ENCODE assay signal across 1 cellular context in the genomic region with DNA sequence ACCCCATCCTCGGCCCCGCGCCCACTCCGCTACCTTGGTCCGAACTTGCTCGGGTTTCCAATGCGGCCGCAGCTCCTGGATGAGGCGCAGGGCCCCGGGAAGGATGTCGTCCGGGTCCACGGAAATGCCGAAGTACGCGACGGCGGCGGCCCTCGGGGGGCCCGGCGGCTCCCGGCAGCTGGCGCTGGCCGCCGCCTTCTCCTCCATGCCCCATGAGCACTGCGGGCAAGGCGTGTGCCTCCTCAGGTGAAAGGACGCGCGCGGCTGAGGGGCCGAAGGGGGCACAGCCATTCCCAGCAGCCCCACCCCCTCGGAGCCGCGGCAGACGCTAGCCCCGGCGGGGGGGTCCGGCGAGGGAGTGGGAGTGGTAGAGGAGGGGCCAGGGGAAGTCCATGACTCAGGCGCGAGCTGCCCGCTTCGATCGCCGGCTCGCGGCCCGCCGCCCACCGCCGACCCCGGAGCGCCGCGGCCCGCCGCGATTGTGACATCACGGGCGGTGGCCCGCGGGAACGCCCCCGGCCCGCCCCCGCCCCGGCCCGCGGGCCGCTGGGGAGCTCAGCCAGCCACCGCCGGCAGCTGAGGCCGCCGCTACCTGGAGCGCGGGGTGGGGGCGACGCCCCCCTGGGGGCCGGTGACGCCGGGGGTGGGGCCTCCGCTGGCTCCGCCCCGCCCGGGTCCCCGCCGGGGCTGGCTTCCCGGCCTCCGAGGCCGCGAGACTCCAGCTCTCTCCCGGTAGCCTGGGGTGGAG.
TF ChIP-seq lines count a peak whose summit lies in the region.

A gene with protein sequence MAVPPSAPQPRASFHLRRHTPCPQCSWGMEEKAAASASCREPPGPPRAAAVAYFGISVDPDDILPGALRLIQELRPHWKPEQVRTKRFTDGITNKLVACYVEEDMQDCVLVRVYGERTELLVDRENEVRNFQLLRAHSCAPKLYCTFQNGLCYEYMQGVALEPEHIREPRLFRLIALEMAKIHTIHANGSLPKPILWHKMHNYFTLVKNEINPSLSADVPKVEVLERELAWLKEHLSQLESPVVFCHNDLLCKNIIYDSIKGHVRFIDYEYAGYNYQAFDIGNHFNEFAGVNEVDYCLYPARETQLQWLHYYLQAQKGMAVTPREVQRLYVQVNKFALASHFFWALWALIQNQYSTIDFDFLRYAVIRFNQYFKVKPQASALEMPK (minus strand): TSS at position 483 of the 748 bp plus-strand sequence. CDS start 192 bp downstream, at position 291.

TF ChIP-seq in HepG2, 621 proteins besides CTCF, POLR2A, EP300 and RAD21 (continued from another document and continues in another):
- TF ChIP-seq, protein P1, sequence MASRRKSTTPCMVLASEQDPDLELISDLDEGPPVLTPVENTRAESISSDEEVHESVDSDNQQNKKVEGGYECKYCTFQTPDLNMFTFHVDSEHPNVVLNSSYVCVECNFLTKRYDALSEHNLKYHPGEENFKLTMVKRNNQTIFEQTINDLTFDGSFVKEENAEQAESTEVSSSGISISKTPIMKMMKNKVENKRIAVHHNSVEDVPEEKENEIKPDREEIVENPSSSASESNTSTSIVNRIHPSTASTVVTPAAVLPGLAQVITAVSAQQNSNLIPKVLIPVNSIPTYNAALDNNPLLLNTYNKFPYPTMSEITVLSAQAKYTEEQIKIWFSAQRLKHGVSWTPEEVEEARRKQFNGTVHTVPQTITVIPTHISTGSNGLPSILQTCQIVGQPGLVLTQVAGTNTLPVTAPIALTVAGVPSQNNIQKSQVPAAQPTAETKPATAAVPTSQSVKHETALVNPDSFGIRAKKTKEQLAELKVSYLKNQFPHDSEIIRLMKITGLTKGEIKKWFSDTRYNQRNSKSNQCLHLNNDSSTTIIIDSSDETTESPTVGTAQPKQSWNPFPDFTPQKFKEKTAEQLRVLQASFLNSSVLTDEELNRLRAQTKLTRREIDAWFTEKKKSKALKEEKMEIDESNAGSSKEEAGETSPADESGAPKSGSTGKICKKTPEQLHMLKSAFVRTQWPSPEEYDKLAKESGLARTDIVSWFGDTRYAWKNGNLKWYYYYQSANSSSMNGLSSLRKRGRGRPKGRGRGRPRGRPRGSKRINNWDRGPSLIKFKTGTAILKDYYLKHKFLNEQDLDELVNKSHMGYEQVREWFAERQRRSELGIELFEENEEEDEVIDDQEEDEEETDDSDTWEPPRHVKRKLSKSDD (CRISPR knock-in tag; IDR thresholded peaks at IDR 0.05; ENCODE audit: low read depth) = 0 out of 2 replicates have a peak, but pooled peaks have one; percentile 48
- TF ChIP-seq ZNF337 (CRISPR knock-in tag; IDR thresholded peaks at IDR 0.05; ENCODE audit: borderline replicate concordance, low read depth) (no peak), ZNF746 (CRISPR knock-in tag; IDR thresholded peaks at IDR 0.05) (0 out of 2 replicates have a peak, but pooled peaks have one; percentile 24), HDAC1 (CRISPR knock-in tag; IDR thresholded peaks at IDR 0.05) (0 out of 2 replicates have a peak, but pooled peaks have one; percentile 33), SIN3B (IDR thresholded peaks at IDR 0.05; ENCODE audit: low read length) (no peak), NFKB2 (CRISPR knock-in tag; IDR thresholded peaks at IDR 0.05; ENCODE audit: borderline replicate concordance) (0 out of 2 replicates have a peak, but pooled peaks have one; percentile 25), HNRNPLL (IDR thresholded peaks at IDR 0.05; ENCODE audit: low read depth, low read length, poor library complexity, severe bottlenecking) (peak; percentile 7), EEA1 (CRISPR knock-in tag; IDR thresholded peaks at IDR 0.05; ENCODE audit: borderline replicate concordance) (0 out of 2 replicates have a peak, but pooled peaks have one; percentile 68), ZNF614 (CRISPR knock-in tag; IDR thresholded peaks at IDR 0.05; ENCODE audit: borderline replicate concordance) (peak; percentile 33; the same call in 1 of the 2 replicates), ZNF777 (CRISPR knock-in tag; IDR thresholded peaks at IDR 0.05) (peak; percentile 91), GABPB1 (CRISPR knock-in tag; IDR thresholded peaks at IDR 0.05) (peak; percentile 56), ZZZ3 (CRISPR knock-in tag; IDR thresholded peaks at IDR 0.05; ENCODE audit: borderline replicate concordance) (0 out of 2 replicates have a peak, but pooled peaks have one; percentile 53), FOSL2 (CRISPR knock-in tag; IDR thresholded peaks at IDR 0.05) (peak; percentile 48), SIN3A (IDR thresholded peaks at IDR 0.05; ENCODE audit: borderline replicate concordance, low read depth, low read length) (peak; percentile 39; the same call in 1 of the 2 replicates), PHF20 (CRISPR knock-in tag; IDR thresholded peaks at IDR 0.05) (peak; percentile 48; the same call in 1 of the 2 replicates), BORCS8-MEF2B (CRISPR knock-in tag; IDR thresholded peaks at IDR 0.05) (0 out of 2 replicates have a peak, but pooled peaks have one; percentile 50), NR2C2 (CRISPR knock-in tag; IDR thresholded peaks at IDR 0.05; ENCODE audit: borderline replicate concordance) (peak; percentile 55; the same call in 1 of the 2 replicates), ZFP41 (CRISPR knock-in tag; IDR thresholded peaks at IDR 0.05; ENCODE audit: borderline replicate concordance) (no peak), POLR2AphosphoS2 (IDR thresholded peaks at IDR 0.05; ENCODE audit: low read depth, low read length) (no peak), ZNF234 (CRISPR knock-in tag; conservative IDR thresholded peaks at IDR 0.05) (0 out of 2 replicates have a peak, but pooled peaks have one; percentile 22), SNAI1 (CRISPR knock-in tag; IDR thresholded peaks at IDR 0.05; ENCODE audit: borderline replicate concordance) (no peak), TBX2 (CRISPR knock-in tag; IDR thresholded peaks at IDR 0.05; ENCODE audit: borderline replicate concordance) (peak; percentile 26; the same call in 1 of the 2 replicates), ZNF616 (CRISPR knock-in tag; IDR thresholded peaks at IDR 0.05; ENCODE audit: low read depth) (no peak), ZSCAN21 (CRISPR knock-in tag; IDR thresholded peaks at IDR 0.05; ENCODE audit: borderline replicate concordance) (0 out of 2 replicates have a peak, but pooled peaks have one; percentile 59), NRL (CRISPR knock-in tag; IDR thresholded peaks at IDR 0.05; ENCODE audit: borderline replicate concordance) (0 out of 2 replicates have a peak, but pooled peaks have one; percentile 43), TAF1 (CRISPR knock-in tag; IDR thresholded peaks at IDR 0.05) (peak; percentile 22; the same call in 1 of the 2 replicates), ZBTB7B (CRISPR knock-in tag; IDR thresholded peaks at IDR 0.05) (peak; percentile 57; the same call in 1 of the 2 replicates), SRSF1 (optimal IDR thresholded peaks at IDR 0.05; ENCODE audit: low read depth, low read length) (no peak)
- TF ChIP-seq, protein P2, sequence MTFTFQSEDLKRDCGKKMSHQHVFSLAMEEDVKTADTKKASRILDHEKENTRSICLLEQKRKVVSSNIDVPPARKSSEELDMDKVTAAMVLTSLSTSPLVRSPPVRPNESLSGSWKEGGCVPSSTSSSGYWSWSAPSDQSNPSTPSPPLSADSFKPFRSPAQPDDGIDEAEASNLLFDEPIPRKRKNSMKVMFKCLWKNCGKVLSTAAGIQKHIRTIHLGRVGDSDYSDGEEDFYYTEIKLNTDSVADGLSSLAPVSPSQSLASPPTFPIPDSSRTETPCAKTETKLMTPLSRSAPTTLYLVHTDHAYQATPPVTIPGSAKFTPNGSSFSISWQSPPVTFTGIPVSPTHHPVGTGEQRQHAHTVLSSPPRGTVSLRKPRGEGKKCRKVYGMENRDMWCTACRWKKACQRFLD (CRISPR knock-in tag; IDR thresholded peaks at IDR 0.05; ENCODE audit: borderline replicate concordance) = no peak
- TF ChIP-seq, protein P3, sequence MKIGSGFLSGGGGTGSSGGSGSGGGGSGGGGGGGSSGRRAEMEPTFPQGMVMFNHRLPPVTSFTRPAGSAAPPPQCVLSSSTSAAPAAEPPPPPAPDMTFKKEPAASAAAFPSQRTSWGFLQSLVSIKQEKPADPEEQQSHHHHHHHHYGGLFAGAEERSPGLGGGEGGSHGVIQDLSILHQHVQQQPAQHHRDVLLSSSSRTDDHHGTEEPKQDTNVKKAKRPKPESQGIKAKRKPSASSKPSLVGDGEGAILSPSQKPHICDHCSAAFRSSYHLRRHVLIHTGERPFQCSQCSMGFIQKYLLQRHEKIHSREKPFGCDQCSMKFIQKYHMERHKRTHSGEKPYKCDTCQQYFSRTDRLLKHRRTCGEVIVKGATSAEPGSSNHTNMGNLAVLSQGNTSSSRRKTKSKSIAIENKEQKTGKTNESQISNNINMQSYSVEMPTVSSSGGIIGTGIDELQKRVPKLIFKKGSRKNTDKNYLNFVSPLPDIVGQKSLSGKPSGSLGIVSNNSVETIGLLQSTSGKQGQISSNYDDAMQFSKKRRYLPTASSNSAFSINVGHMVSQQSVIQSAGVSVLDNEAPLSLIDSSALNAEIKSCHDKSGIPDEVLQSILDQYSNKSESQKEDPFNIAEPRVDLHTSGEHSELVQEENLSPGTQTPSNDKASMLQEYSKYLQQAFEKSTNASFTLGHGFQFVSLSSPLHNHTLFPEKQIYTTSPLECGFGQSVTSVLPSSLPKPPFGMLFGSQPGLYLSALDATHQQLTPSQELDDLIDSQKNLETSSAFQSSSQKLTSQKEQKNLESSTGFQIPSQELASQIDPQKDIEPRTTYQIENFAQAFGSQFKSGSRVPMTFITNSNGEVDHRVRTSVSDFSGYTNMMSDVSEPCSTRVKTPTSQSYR (CRISPR knock-in tag; IDR thresholded peaks at IDR 0.05; ENCODE audit: borderline replicate concordance) = peak; percentile 34; the same call in 1 of the 2 replicates
- TF ChIP-seq, protein P4, sequence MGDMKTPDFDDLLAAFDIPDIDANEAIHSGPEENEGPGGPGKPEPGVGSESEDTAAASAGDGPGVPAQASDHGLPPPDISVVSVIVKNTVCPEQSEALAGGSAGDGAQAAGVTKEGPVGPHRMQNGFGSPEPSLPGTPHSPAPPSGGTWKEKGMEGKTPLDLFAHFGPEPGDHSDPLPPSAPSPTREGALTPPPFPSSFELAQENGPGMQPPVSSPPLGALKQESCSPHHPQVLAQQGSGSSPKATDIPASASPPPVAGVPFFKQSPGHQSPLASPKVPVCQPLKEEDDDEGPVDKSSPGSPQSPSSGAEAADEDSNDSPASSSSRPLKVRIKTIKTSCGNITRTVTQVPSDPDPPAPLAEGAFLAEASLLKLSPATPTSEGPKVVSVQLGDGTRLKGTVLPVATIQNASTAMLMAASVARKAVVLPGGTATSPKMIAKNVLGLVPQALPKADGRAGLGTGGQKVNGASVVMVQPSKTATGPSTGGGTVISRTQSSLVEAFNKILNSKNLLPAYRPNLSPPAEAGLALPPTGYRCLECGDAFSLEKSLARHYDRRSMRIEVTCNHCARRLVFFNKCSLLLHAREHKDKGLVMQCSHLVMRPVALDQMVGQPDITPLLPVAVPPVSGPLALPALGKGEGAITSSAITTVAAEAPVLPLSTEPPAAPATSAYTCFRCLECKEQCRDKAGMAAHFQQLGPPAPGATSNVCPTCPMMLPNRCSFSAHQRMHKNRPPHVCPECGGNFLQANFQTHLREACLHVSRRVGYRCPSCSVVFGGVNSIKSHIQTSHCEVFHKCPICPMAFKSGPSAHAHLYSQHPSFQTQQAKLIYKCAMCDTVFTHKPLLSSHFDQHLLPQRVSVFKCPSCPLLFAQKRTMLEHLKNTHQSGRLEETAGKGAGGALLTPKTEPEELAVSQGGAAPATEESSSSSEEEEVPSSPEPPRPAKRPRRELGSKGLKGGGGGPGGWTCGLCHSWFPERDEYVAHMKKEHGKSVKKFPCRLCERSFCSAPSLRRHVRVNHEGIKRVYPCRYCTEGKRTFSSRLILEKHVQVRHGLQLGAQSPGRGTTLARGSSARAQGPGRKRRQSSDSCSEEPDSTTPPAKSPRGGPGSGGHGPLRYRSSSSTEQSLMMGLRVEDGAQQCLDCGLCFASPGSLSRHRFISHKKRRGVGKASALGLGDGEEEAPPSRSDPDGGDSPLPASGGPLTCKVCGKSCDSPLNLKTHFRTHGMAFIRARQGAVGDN (CRISPR knock-in tag; IDR thresholded peaks at IDR 0.05) = peak; percentile 68; the same call in 1 of the 2 replicates
- TF ChIP-seq, protein P5, sequence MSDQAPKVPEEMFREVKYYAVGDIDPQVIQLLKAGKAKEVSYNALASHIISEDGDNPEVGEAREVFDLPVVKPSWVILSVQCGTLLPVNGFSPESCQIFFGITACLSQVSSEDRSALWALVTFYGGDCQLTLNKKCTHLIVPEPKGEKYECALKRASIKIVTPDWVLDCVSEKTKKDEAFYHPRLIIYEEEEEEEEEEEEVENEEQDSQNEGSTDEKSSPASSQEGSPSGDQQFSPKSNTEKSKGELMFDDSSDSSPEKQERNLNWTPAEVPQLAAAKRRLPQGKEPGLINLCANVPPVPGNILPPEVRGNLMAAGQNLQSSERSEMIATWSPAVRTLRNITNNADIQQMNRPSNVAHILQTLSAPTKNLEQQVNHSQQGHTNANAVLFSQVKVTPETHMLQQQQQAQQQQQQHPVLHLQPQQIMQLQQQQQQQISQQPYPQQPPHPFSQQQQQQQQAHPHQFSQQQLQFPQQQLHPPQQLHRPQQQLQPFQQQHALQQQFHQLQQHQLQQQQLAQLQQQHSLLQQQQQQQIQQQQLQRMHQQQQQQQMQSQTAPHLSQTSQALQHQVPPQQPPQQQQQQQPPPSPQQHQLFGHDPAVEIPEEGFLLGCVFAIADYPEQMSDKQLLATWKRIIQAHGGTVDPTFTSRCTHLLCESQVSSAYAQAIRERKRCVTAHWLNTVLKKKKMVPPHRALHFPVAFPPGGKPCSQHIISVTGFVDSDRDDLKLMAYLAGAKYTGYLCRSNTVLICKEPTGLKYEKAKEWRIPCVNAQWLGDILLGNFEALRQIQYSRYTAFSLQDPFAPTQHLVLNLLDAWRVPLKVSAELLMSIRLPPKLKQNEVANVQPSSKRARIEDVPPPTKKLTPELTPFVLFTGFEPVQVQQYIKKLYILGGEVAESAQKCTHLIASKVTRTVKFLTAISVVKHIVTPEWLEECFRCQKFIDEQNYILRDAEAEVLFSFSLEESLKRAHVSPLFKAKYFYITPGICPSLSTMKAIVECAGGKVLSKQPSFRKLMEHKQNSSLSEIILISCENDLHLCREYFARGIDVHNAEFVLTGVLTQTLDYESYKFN (CRISPR knock-in tag; conservative IDR thresholded peaks at IDR 0.05) = 0 out of 2 replicates have a peak, but pooled peaks have one; percentile 26
- TF ChIP-seq, protein P6, sequence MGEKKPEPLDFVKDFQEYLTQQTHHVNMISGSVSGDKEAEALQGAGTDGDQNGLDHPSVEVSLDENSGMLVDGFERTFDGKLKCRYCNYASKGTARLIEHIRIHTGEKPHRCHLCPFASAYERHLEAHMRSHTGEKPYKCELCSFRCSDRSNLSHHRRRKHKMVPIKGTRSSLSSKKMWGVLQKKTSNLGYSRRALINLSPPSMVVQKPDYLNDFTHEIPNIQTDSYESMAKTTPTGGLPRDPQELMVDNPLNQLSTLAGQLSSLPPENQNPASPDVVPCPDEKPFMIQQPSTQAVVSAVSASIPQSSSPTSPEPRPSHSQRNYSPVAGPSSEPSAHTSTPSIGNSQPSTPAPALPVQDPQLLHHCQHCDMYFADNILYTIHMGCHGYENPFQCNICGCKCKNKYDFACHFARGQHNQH (CRISPR knock-in tag; IDR thresholded peaks at IDR 0.05) = peak; percentile 25; the same call in 1 of the 2 replicates
- TF ChIP-seq, protein P7, sequence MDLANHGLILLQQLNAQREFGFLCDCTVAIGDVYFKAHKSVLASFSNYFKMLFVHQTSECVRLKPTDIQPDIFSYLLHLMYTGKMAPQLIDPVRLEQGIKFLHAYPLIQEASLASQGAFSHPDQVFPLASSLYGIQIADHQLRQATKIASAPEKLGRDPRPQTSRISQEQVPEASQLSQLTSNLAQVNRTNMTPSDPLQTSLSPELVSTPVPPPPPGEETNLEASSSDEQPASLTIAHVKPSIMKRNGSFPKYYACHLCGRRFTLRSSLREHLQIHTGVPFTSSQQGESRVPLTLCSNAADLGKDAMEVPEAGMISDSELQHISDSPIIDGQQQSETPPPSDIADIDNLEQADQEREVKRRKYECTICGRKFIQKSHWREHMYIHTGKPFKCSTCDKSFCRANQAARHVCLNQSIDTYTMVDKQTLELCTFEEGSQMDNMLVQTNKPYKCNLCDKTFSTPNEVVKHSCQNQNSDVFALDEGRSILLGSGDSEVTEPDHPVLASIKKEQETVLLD (CRISPR knock-in tag; IDR thresholded peaks at IDR 0.05; ENCODE audit: low read depth) = 0 out of 2 replicates have a peak, but pooled peaks have one; percentile 32
